ENCODE assay signal across 14 cellular contexts in the genomic region with DNA sequence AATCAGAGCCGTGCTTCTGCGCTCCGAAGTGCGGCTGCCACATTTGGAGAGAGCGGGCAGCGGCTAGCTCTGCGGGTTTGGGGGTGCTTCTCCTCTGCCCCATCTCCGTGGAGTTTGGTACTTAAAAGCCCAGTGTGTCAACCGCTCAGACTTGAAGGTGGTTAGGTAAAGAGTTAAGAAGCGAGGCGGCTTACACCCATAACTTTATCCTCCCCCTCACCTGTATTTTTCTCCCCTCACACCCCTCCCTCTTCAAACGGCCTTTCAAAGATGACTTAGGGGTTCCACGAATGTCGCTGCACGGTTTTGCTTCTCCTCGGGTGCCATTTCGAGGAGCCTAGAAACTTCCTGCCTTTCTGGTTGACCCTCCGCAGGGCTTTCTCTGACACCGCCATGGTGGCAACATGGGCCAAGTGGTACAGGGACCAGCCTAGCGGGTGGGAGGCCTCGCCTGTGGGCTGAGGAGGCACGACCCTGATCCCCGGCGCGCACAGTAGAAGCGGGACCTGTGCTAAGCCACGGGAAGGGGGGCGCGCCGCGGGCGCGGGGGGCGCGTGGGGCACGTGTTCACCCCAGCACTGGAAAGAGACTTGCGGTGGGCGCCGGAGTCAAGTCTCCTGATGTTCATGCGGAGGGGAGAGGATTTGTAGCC. TPM values are rescaled to one million over a fixed set of nuclear protein-coding genes. Genes with fewer than 3 reads are reported as not detected.
DNase-seq lines count a peak whose midpoint lies in the region; ATAC-seq, FAIRE-seq and TF ChIP-seq lines count a peak whose summit lies in the region.
"Had no signal": no experiment of that assay in that cellular context is flagged by ENCODE, and none has a peak within 500 bp of the region (broad histone marks: within the 10 kb centered on the region; RNA-seq: fewer than 3 reads in every experiment).

No MANE protein-coding gene starts in this region.

- no peaks in the 10 kb centered on the region for H3K79me1 ChIP-seq in neuronal stem cell (ENCODE audit: low read depth, low read length)

- H3K4me3 Mint-ChIP-seq in T-helper 17 cell = peak overlapping the region; percentile 45
- no peak overlapping the region for H3K4me3 Mint-ChIP-seq in activated naive CD8-positive, alpha-beta T cell treated with anti-CD3 and anti-CD28 coated beads for 36 hours
- H3K4me3 Mint-ChIP-seq: activated CD8-positive, alpha-beta T cell treated with anti-CD3 and anti-CD28 coated beads for 36 hours; T-helper 2 cell treated with Interferon-gamma antibody and Interleukin-4, amounts not matched to agents 5 μg/mL and 100 μg/mL, for 36 hours had no signal

- peaks cover 37% of the 10 kb centered on the region for H3K27me3 Mint-ChIP-seq in T-helper 17 cell
- H3K27me3 Mint-ChIP-seq in activated naive CD8-positive, alpha-beta T cell treated with anti-CD3 and anti-CD28 coated beads for 36 hours = no peaks in the 10 kb centered on the region

- no peak overlapping the region for H2AK5ac ChIP-seq in neuronal stem cell (ENCODE audit: low read depth, low read length)

- H2AFZ ChIP-seq in neuronal stem cell (ENCODE audit: low read length) = peak overlapping the region; percentile 83

- H3K18ac ChIP-seq in neuronal stem cell (ENCODE audit: low read length) = peak overlapping the region; percentile 49

- no peak overlapping the region for H4K8ac ChIP-seq in neuronal stem cell (ENCODE audit: low read depth, low read length)

- peak overlapping the region; percentile 96 for H3K27ac ChIP-seq in left ventricle myocardium inferior (replicated peaks)
- no peak overlapping the region for H3K27ac ChIP-seq in neuronal stem cell (replicated peaks; ENCODE audit: low read length)
- no peak overlapping the region for H3K27ac ChIP-seq in A673 (ENCODE audit: low read depth, low read length, poor library complexity, severe bottlenecking)
- H3K27ac ChIP-seq: pancreas, testis had no signal

- no peaks in the 10 kb centered on the region for H3K9me3 Mint-ChIP-seq in activated naive CD8-positive, alpha-beta T cell treated with anti-CD3 and anti-CD28 coated beads for 36 hours
- H3K9me3 Mint-ChIP-seq: activated CD8-positive, alpha-beta T cell treated with anti-CD3 and anti-CD28 coated beads for 36 hours; T-helper 2 cell treated with Interferon-gamma antibody and Interleukin-4, amounts not matched to agents 5 μg/mL and 100 μg/mL, for 36 hours had no signal

- POLR2A ChIA-PET in A673 (lab: Charles Lee; ENCODE audit: low non-redundant PET) = no interaction called here

- H3K4me1 ChIP-seq in left ventricle myocardium inferior = peaks cover 69% of the 10 kb centered on the region
- H3K4me1 ChIP-seq in neuronal stem cell (ENCODE audit: control insufficient read depth in 2 of 2, insufficient read depth in 1 of 2, low read depth in 1 of 2, low read length in 2 of 2) = peaks cover 20 to 47% of the 10 kb centered on the region in 2 donors
- H3K4me1 ChIP-seq in A673 (ENCODE audit: insufficient read depth, low read length, poor library complexity, severe bottlenecking) = peaks cover 8% of the 10 kb centered on the region
- H3K4me1 ChIP-seq: pancreas had no signal

- intact Hi-C loops in left ventricle myocardium inferior (cut with micrococcal nuclease) (no loop called here), A673 (cut with micrococcal nuclease; ENCODE audit: unreplicated experiment) (no loop called here)

- TF ChIP-seq CTCF in left ventricle myocardium inferior (IDR thresholded peaks at IDR 0.05; ENCODE audit: borderline replicate concordance) = no peak
- no peak for TF ChIP-seq CTCF in A673 (conservative IDR thresholded peaks at IDR 0.05; ENCODE audit: low read depth, low read length)

- H2BK5ac ChIP-seq in neuronal stem cell (ENCODE audit: low read length) = no peak overlapping the region

- BruUV-seq in A673 (replicated peaks; lab: Mats Ljungman, UMichigan) = no TSS peak

- peaks cover 9% of the 10 kb centered on the region for H3K4me1 Mint-ChIP-seq in T-helper 17 cell
- H3K4me1 Mint-ChIP-seq in activated naive CD8-positive, alpha-beta T cell treated with anti-CD3 and anti-CD28 coated beads for 36 hours = peaks cover 19% of the 10 kb centered on the region

- H3K4ac ChIP-seq in neuronal stem cell (ENCODE audit: low read length) = no peak overlapping the region

- H3K4me3 ChIP-seq in left ventricle myocardium inferior (peak overlapping the region; percentile 73), neuronal stem cell (ENCODE audit: low read length in 2 of 2) (peak overlapping the region; percentile 11 to 68), A673 (ENCODE audit: low read depth, low read length, poor library complexity, severe bottlenecking) (no peak overlapping the region)

- H3K14ac ChIP-seq in neuronal stem cell (ENCODE audit: low read length) = no peak overlapping the region

- H3K9ac ChIP-seq in neuronal stem cell (ENCODE audit: low read depth, low read length, poor library complexity) = no peak overlapping the region

- WGBS in neuronal stem cell (ENCODE audit: extremely low coverage in 2 of 2, insufficient read length in 2 of 2, insufficient replicate concordance in 1 of 2), 2 donors = no CpG with 5 or more reads among the region's 40 CpGs

- DNase-seq in Ammon's horn (ENCODE audit: low spot score) (peak; percentile 29), T-helper 17 cell (no peak), left ventricle myocardium inferior (no peak), neuronal stem cell (ENCODE audit: low spot score) (no peak), A673 (ENCODE audit: low spot score) (no peak), GM19239 (ENCODE audit: insufficient read length, low spot score) (no peak), kidney tubule cell (ENCODE audit: low spot score) (no peak)
- no peak for DNase-seq in activated naive CD8-positive, alpha-beta T cell treated with anti-CD3 and anti-CD28 coated beads for 36 hours
- DNase-seq: activated CD8-positive, alpha-beta T cell treated with anti-CD3 and anti-CD28 coated beads for 36 hours; erythroblast; kidney glomerular epithelial cell; testis had no signal

- no peak overlapping the region for H2BK12ac ChIP-seq in neuronal stem cell (ENCODE audit: low read length)

- H2BK15ac ChIP-seq in neuronal stem cell (ENCODE audit: low read length) = no peak overlapping the region

- ATAC-seq in T-helper 17 cell = no peak
- ATAC-seq: activated CD8-positive, alpha-beta T cell treated with anti-CD3 and anti-CD28 coated beads for 36 hours had no signal

- H3K4me2 ChIP-seq in neuronal stem cell (ENCODE audit: insufficient read depth, low read length, poor library complexity, severe bottlenecking) = peak overlapping the region; percentile 55

- no peak overlapping the region for H3K27ac Mint-ChIP-seq in T-helper 17 cell
- H3K27ac Mint-ChIP-seq in activated naive CD8-positive, alpha-beta T cell treated with anti-CD3 and anti-CD28 coated beads for 36 hours = no peak overlapping the region
- H3K27ac Mint-ChIP-seq: activated CD8-positive, alpha-beta T cell treated with anti-CD3 and anti-CD28 coated beads for 36 hours; T-helper 2 cell treated with Interferon-gamma antibody and Interleukin-4, amounts not matched to agents 5 μg/mL and 100 μg/mL, for 36 hours had no signal

- peak overlapping the region; percentile 46 for H3K23ac ChIP-seq in neuronal stem cell (ENCODE audit: low read depth, low read length, poor library complexity)

- CTCF ChIA-PET in A673 (lab: Charles Lee) = no interaction called here

- no peak overlapping the region for H4K91ac ChIP-seq in neuronal stem cell (ENCODE audit: low read depth, low read length, poor library complexity)

- FAIRE-seq in GM19239 (lab: Jason Lieb, UNC) = no peak
- FAIRE-seq: pancreas had no signal

- H3K36me3 Mint-ChIP-seq in T-helper 17 cell (ENCODE audit: low read depth) = no peaks in the 10 kb centered on the region
- H3K36me3 Mint-ChIP-seq in activated naive CD8-positive, alpha-beta T cell treated with anti-CD3 and anti-CD28 coated beads for 36 hours = no peaks in the 10 kb centered on the region

- no peaks in the 10 kb centered on the region for H3K36me3 ChIP-seq in left ventricle myocardium inferior
- no peaks in the 10 kb centered on the region for H3K36me3 ChIP-seq in neuronal stem cell (replicated peaks in 1 of 2; ENCODE audit: control insufficient read depth in 2 of 2, insufficient read depth in 2 of 2, low read length in 2 of 2)
- no peaks in the 10 kb centered on the region for H3K36me3 ChIP-seq in A673 (ENCODE audit: insufficient read depth, low read length, poor library complexity, severe bottlenecking)
- H3K36me3 ChIP-seq: pancreas had no signal

- H2BK120ac ChIP-seq in neuronal stem cell (ENCODE audit: low read depth, low read length) = no peak overlapping the region

- H3K27me3 ChIP-seq in left ventricle myocardium inferior (ENCODE audit: low read depth) (no peaks in the 10 kb centered on the region), neuronal stem cell (ENCODE audit: control insufficient read depth in 3 of 3, insufficient read depth in 3 of 3, low read depth in 1 of 3, low read length in 3 of 3) (peaks cover 30 to 100% (median 81%) of the 10 kb centered on the region in 3 experiments), A673 (replicated peaks; ENCODE audit: insufficient read depth, low read depth, low read length, poor library complexity) (no peaks in the 10 kb centered on the region)
- H3K27me3 ChIP-seq: testis had no signal

- H3K9me3 ChIP-seq in T-helper 17 cell (ENCODE audit: control insufficient read depth, low read length, poor library complexity, severe bottlenecking) = no peaks in the 10 kb centered on the region
- no peaks in the 10 kb centered on the region for H3K9me3 ChIP-seq in left ventricle myocardium inferior (replicated peaks)
- H3K9me3 ChIP-seq in neuronal stem cell (replicated peaks in 1 of 2; ENCODE audit: control insufficient read depth in 2 of 2, insufficient read depth in 1 of 2, low read depth in 1 of 2, low read length in 2 of 2) = peaks cover 0 to under 1% of the 10 kb centered on the region in 2 donors
- H3K9me3 ChIP-seq in A673 (ENCODE audit: low read depth, low read length, poor library complexity, severe bottlenecking) = no peaks in the 10 kb centered on the region
- H3K9me3 ChIP-seq: pancreas, testis had no signal

RNA-seq across cellular contexts. Expression of a gene that starts 31.8 kb away (rescaled TPM):
- total RNA-seq in T-helper 17 cell (under 1 TPM; 0.12 to 0.76 TPM), left ventricle myocardium inferior (110 TPM), A673 (2021) (41.2 and 42.9 TPM in 2 replicates)
- polyA plus RNA-seq in neuronal stem cell (2013, experiment 1 of 2) = 0.08 TPM
- 0.10 TPM for polyA plus RNA-seq in neuronal stem cell (2013, experiment 2 of 2)
- total RNA-seq in activated naive CD8-positive, alpha-beta T cell treated with anti-CD3 and anti-CD28 coated beads for 36 hours = not detected
- total RNA-seq: activated CD8-positive, alpha-beta T cell treated with anti-CD3 and anti-CD28 coated beads for 36 hours had no signal

Comparison
In these comparisons a context has a peak if more than half of its experiments do, and no peak if none do; other contexts are left out.
1. RNA of a gene that starts 31.8 kb away (total RNA-seq): 110 TPM in left ventricle myocardium inferior (single experiment) and 41.2 to 42.9 TPM in A673; 0.12 to 0.76 TPM in T-helper 17 cell and not detected in activated naive CD8-positive, alpha-beta T cell treated with anti-CD3 and anti-CD28 coated beads for 36 hours; every median in the first group is over 10 times any median in the second.